Comparison of ENCODE assay signal across 8 cellular contexts in the genomic region with DNA sequence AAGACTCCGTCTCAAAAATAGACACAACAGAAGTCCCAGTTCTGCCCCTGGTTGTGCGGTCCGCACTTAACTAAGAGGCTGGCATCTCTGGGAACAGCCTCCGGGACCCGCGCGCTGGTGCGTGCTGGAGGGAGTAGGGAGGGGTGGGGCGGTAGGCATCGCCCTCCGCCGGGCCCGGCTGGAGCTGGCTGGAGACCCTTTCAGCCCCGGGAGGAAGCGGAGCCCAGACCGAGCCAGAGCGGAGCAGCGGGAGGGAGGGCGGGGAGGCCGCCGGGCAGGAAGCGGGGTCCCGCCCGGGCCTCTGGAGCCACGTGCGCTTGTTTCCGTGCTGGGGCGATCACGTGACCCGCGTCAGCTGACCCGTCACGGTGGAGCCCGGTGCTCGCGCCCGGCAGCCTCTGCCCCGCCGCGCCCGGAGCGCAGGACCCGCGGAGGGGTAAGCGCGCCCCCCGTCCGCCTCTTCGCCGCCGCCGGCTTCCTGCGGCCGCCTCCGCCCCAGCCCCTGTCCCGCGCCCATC. TPM values are rescaled to one million over a fixed set of nuclear protein-coding genes. Genes with fewer than 3 reads are reported as not detected.
DNase-seq lines count a peak whose midpoint lies in the region; ATAC-seq and TF ChIP-seq lines count a peak whose summit lies in the region.

Gene WDR81 (plus strand): TSS at position 354 of the 518 bp plus-strand sequence. CDS start 256 bp downstream, outside the sequence.

- no peaks in the 10 kb centered on the region for H3K36me3 ChIP-seq in mucosa of stomach (ENCODE audit: control insufficient read depth, insufficient read depth, low read length)

- H3K4me3 ChIP-seq in AG04449 (ENCODE audit: low read depth, low read length) = peak within 1 kb of the TSS; percentile 63
- peak within 1 kb of the TSS; percentile 56 for H3K4me3 ChIP-seq in mucosa of stomach (ENCODE audit: low read length)

- H3K9me3 ChIP-seq in mucosa of stomach (ENCODE audit: control insufficient read depth, low read length) = no peaks in the 10 kb centered on the region

- H3K27me3 ChIP-seq in mucosa of stomach (ENCODE audit: control insufficient read depth, insufficient read depth, low read length) = no peaks in the 10 kb centered on the region

- TF ChIP-seq CTCF in AG04449 (IDR thresholded peaks at IDR 0.05; ENCODE audit: insufficient read depth, low read length, missing control alignments) = no peak

- CTCF ChIA-PET in AG04449 (lab: Yijun Ruan, JAX) = interaction anchor here (0.7 to 1.5 kb wide), 3 partner anchors 11 to 136 kb away, joined by 3 to 8 read pairs (median 3); no protein-coding TSS in a partner anchor

- POLR2A ChIA-PET in AG04449 (lab: Yijun Ruan, JAX) = interaction anchor here (0.8 to 1.2 kb wide), 2 partner anchors 40 to 49 kb away, joined by 3 to 5 read pairs; no protein-coding TSS in a partner anchor

- no peak for DNase-seq in AG04449 (ENCODE audit: low read depth, low spot score)
- DNase-seq in activated T-cell treated with anti-CD3 and anti-CD28 coated beads, Interleukin-2, amount 50 U/mL, for 48 hours = peak; percentile 85 to 92
- DNase-seq in stimulated activated CD8-positive, alpha-beta memory T cell treated with anti-CD3 and anti-CD28 coated beads, Interleukin-4, amount 100 ng/mL, for 4 hours (ENCODE audit: low read depth in 2 of 2, low spot score in 1 of 2) = peak; percentile 75 to 78

- ATAC-seq in GM18909 (IDR thresholded peaks at IDR 0.05; ENCODE audit: poor library complexity, unreplicated experiment) (peak; percentile 62), HG03571 (IDR thresholded peaks at IDR 0.05; ENCODE audit: unreplicated experiment) (peak; percentile 56), esophagus mucosa (peak; percentile 71)

- peaks cover 19% of the 10 kb centered on the region for H3K4me1 ChIP-seq in mucosa of stomach (ENCODE audit: control insufficient read depth, insufficient read depth, low read length)

- peak within 1 kb of the TSS; percentile 61 for H3K9ac ChIP-seq in mucosa of stomach (ENCODE audit: low read length)

TF ChIP-seq in PFSK-1, 5 proteins besides CTCF, POLR2A, EP300 and RAD21:
- TF ChIP-seq POLR2AphosphoS5 (IDR thresholded peaks at IDR 0.05; ENCODE audit: low read depth, low read length) (0 out of 2 replicates have a peak, but pooled peaks have one; percentile 38), REST (IDR thresholded peaks at IDR 0.05; ENCODE audit: insufficient read depth in 1 of 2, low read depth in 2 of 2, low read length in 2 of 2) (no peak), TAF1 (IDR thresholded peaks at IDR 0.05; ENCODE audit: borderline replicate concordance, insufficient read depth, low read length) (peak; percentile 35; the same call in 1 of the 2 replicates), FOXP2 (optimal IDR thresholded peaks at IDR 0.05; ENCODE audit: borderline replicate concordance, extremely low read depth, extremely low read length, insufficient read depth) (peak; percentile 79), SIN3A (IDR thresholded peaks at IDR 0.05; ENCODE audit: borderline replicate concordance, insufficient read depth, low read length) (peak; percentile 99; the same call in 1 of the 2 replicates)

RNA-seq across cellular contexts. Expression of gene WDR81, which starts in this region (rescaled TPM):
- 47.8 TPM for polyA plus RNA-seq in PFSK-1 (2012; ENCODE audit: insufficient read length, low read depth)
- total RNA-seq in esophagus mucosa = 10.2 TPM
